Comparison of ENCODE assay signal across 15 cellular contexts in genomic region chr7:23419160-23419559, GRCh38. TPM values are rescaled to one million over a fixed set of nuclear protein-coding genes. Genes with fewer than 3 reads are reported as not detected.
DNase-seq lines count a peak whose midpoint lies in the region; ATAC-seq and TF ChIP-seq lines count a peak whose summit lies in the region.
"Had no signal": no experiment of that assay in that cellular context is flagged by ENCODE, and none has a peak within 500 bp of the region (broad histone marks: within the 10 kb centered on the region; RNA-seq: fewer than 3 reads in every experiment).

No MANE protein-coding gene starts in this region.

- no TSS peak for BruUV-seq in A673 (replicated peaks; lab: Mats Ljungman, UMichigan)

- H3K9me3 ChIP-seq in A673 (ENCODE audit: low read depth, low read length, poor library complexity, severe bottlenecking) (no peaks in the 10 kb centered on the region), SK-N-MC (ENCODE audit: low read depth, low read length) (no peaks in the 10 kb centered on the region), right cardiac atrium (ENCODE audit: control insufficient read depth, low read length) (no peaks in the 10 kb centered on the region)
- H3K9me3 ChIP-seq: BLaER1 treated with 17β-estradiol and CSF1 and Interleukin-3, amounts not matched to agents 10 nM and 100 nM had no signal

- H3K9ac ChIP-seq in KMS-11 (no peak overlapping the region; the same call in 1 of the 2 replicates), SK-N-MC (ENCODE audit: insufficient read length) (peak overlapping the region; percentile 55)
- H3K9ac ChIP-seq: BLaER1 treated with 17β-estradiol and CSF1 and Interleukin-3, amounts not matched to agents 10 nM and 100 nM had no signal

- TF ChIP-seq CTCF in A673 (conservative IDR thresholded peaks at IDR 0.05; ENCODE audit: low read depth, low read length) (no peak), KMS-11 (conservative IDR thresholded peaks at IDR 0.05; ENCODE audit: low read depth, low read length) (no peak), endothelial cell (IDR thresholded peaks at IDR 0.05; ENCODE audit: unreplicated experiment) (no peak)

- CTCF ChIA-PET in A673 (lab: Charles Lee) = no interaction called here

- H3K4me3 ChIP-seq in A673 (ENCODE audit: low read depth, low read length, poor library complexity, severe bottlenecking) (no peak overlapping the region), KMS-11 (IDR thresholded peaks at IDR 0.05; ENCODE audit: insufficient read depth, low read depth, low read length) (no peak overlapping the region), SK-N-MC (peak overlapping the region; percentile 36), right cardiac atrium (ENCODE audit: low read length) (no peak overlapping the region)
- H3K4me3 ChIP-seq: BLaER1 treated with 17β-estradiol and CSF1 and Interleukin-3, amounts not matched to agents 10 nM and 100 nM had no signal

- no peak overlapping the region for H3K4me3 Mint-ChIP-seq in endothelial cell (ENCODE audit: unreplicated experiment)
- H3K4me3 Mint-ChIP-seq: CD4-positive, CD25-positive, alpha-beta regulatory T cell had no signal

- no peak for DNase-seq in A673 (ENCODE audit: low spot score)
- DNase-seq in SK-N-MC (ENCODE audit: low read depth, low spot score) = no peak
- DNase-seq in endothelial cell (ENCODE audit: low spot score) = no peak
- DNase-seq in NCI-H524 (lab: John Stamatoyannopoulos, UW) = no peak
- DNase-seq in right cardiac atrium = no peak
- DNase-seq in NCI-H1694 treated with DMSO at 0.1 percent for 48 hours (lab: John Stamatoyannopoulos, UW) = no peak
- DNase-seq: 8988T; ACHN; CD4-positive, CD25-positive, alpha-beta regulatory T cell; DMS53; GF-D8 had no signal

- peaks cover 5% of the 10 kb centered on the region for H3K27me3 Mint-ChIP-seq in endothelial cell (ENCODE audit: unreplicated experiment)

- H3K27ac ChIP-seq in A673 (ENCODE audit: low read depth, low read length, poor library complexity, severe bottlenecking) (peak overlapping the region; percentile 69), KMS-11 (peak overlapping the region; percentile 67), SK-N-MC (peak overlapping the region; percentile 92), right cardiac atrium (ENCODE audit: low read length) (no peak overlapping the region)
- H3K27ac ChIP-seq: BLaER1 treated with 17β-estradiol and CSF1 and Interleukin-3, amounts not matched to agents 10 nM and 100 nM had no signal

- H3K4me2 ChIP-seq in KMS-11 = peak overlapping the region; percentile 59

- intact Hi-C loops in A673 (cut with micrococcal nuclease; ENCODE audit: unreplicated experiment) (no loop called here), right cardiac atrium (cut with DNase I) (no loop called here)

- no peaks in the 10 kb centered on the region for H3K9me3 Mint-ChIP-seq in endothelial cell (ENCODE audit: unreplicated experiment)
- H3K9me3 Mint-ChIP-seq: CD4-positive, CD25-positive, alpha-beta regulatory T cell had no signal

- H3K79me2 ChIP-seq in KMS-11 (ENCODE audit: insufficient read depth, low read depth) = peaks cover 97% of the 10 kb centered on the region

- 58% methylated on average over 3 of the region's 3 CpGs for WGBS in right cardiac atrium

- H3K27me3 ChIP-seq in A673 (replicated peaks; ENCODE audit: insufficient read depth, low read depth, low read length, poor library complexity) = no peaks in the 10 kb centered on the region
- H3K27me3 ChIP-seq in KMS-11 (ENCODE audit: insufficient read depth, low read depth) = no peaks in the 10 kb centered on the region
- no peaks in the 10 kb centered on the region for H3K27me3 ChIP-seq in right cardiac atrium (ENCODE audit: control insufficient read depth, insufficient read depth)
- H3K27me3 ChIP-seq: BLaER1 treated with 17β-estradiol and CSF1 and Interleukin-3, amounts not matched to agents 10 nM and 100 nM had no signal

- H4K20me1 ChIP-seq in KMS-11 (ENCODE audit: insufficient read depth) = peaks cover 13% of the 10 kb centered on the region; the same call in 1 of the 2 replicates
- H4K20me1 ChIP-seq: BLaER1 treated with 17β-estradiol and CSF1 and Interleukin-3, amounts not matched to agents 10 nM and 100 nM had no signal

- H2AFZ ChIP-seq in KMS-11 (ENCODE audit: low read depth) = no peak overlapping the region

- H3K4me1 ChIP-seq in A673 (ENCODE audit: insufficient read depth, low read length, poor library complexity, severe bottlenecking) = peaks cover 30% of the 10 kb centered on the region
- peaks cover 87% of the 10 kb centered on the region for H3K4me1 ChIP-seq in KMS-11 (ENCODE audit: low read depth, poor library complexity, severe bottlenecking)
- no peaks in the 10 kb centered on the region for H3K4me1 ChIP-seq in right cardiac atrium (ENCODE audit: control insufficient read depth, insufficient read depth, low read length)

- peaks cover 37% of the 10 kb centered on the region for H3K4me1 Mint-ChIP-seq in endothelial cell (ENCODE audit: unreplicated experiment)

- POLR2A ChIA-PET in A673 (lab: Charles Lee; ENCODE audit: low non-redundant PET) = no interaction called here

- no peak for ATAC-seq in right cardiac atrium
- ATAC-seq in esophagus mucosa = no peak
- ATAC-seq: HCT116 had no signal

- peaks cover 16% of the 10 kb centered on the region for H3K36me3 Mint-ChIP-seq in endothelial cell (ENCODE audit: low read depth, unreplicated experiment)
- H3K36me3 Mint-ChIP-seq: CD4-positive, CD25-positive, alpha-beta regulatory T cell had no signal

- peaks cover 22% of the 10 kb centered on the region for H3K36me3 ChIP-seq in A673 (ENCODE audit: insufficient read depth, low read length, poor library complexity, severe bottlenecking)
- H3K36me3 ChIP-seq in KMS-11 (ENCODE audit: insufficient read depth) = peaks cover 5% of the 10 kb centered on the region; the same call in 1 of the 2 replicates
- H3K36me3 ChIP-seq in SK-N-MC (ENCODE audit: insufficient read depth, low read length) = peaks cover 28% of the 10 kb centered on the region
- H3K36me3 ChIP-seq: BLaER1 treated with 17β-estradiol and CSF1 and Interleukin-3, amounts not matched to agents 10 nM and 100 nM had no signal

- peak overlapping the region; percentile 12 for H3K27ac Mint-ChIP-seq in endothelial cell (ENCODE audit: unreplicated experiment)

RNA-seq across cellular contexts. Expression of gene IGF2BP3, which starts 51.1 kb away (rescaled TPM):
- total RNA-seq in A673 (2021) (75.3 and 85.4 TPM in 2 replicates), endothelial cell (ENCODE audit: unreplicated experiment) (92.8 TPM), right cardiac atrium (under 1 TPM in 2 of 4 donors, not detected in 2; 0.14 to 0.22 TPM), esophagus mucosa (3.9 TPM)
- 0.02 TPM for polyA plus RNA-seq in right cardiac atrium
- polyA plus RNA-seq: CD4-positive, CD25-positive, alpha-beta regulatory T cell had no signal

Comparison
In these comparisons a context has a peak if more than half of its experiments do, and no peak if none do; other contexts are left out.
1. RNA of gene IGF2BP3, which starts 51.1 kb away (total RNA-seq): 92.8 TPM in endothelial cell (single experiment) and 75.3 to 85.4 TPM in A673; 3.9 TPM in esophagus mucosa (single experiment) and 0.14 to 0.22 TPM in right cardiac atrium; every median in the first group is over 10 times any median in the second.